ENCODE assay signal across 8 cellular contexts in the genomic region with DNA sequence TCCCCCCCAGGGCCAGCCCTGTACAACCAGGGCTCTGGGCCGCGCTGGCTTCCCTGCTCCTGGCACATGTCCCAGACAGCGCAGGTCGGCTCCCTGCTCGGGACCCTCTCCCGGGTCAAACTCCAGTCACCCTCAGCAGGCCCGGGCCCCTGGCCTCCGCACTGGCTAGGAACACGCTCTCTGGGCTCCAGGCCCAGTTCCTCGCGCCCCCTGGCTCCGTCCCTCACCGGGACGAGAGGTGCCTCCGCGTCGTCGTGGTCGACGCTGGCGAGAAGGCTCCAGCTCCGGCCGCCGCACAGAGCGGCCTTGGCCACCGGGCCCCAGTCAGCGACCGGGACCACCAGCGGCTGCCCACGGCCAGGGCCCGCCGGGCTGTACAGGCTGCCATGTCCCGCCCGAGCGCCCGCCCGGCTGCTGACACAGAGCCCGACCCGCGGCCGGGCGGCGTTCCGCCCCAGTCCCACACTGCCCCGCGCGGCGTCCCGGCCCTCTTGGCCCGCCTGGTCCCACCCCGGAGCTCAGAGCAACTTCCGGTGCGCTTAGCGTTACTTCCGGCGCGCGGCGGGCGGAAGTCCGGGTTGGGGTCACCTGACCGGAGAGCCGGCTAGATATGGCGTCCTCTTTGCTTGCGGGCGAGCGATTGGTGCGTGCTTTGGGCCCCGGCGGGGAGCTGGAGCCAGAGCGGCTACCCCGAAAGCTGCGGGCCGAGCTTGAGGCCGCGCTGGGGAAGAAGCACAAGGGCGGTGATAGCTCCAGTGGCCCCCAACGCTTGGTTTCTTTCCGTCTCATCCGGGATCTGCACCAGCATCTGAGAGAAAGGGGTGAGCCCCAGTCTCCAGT. TPM values are rescaled to one million over a fixed set of nuclear protein-coding genes. Genes with fewer than 3 reads are reported as not detected.
DNase-seq lines count a peak whose midpoint lies in the region; ATAC-seq lines count a peak whose summit lies in the region.

A gene with protein sequence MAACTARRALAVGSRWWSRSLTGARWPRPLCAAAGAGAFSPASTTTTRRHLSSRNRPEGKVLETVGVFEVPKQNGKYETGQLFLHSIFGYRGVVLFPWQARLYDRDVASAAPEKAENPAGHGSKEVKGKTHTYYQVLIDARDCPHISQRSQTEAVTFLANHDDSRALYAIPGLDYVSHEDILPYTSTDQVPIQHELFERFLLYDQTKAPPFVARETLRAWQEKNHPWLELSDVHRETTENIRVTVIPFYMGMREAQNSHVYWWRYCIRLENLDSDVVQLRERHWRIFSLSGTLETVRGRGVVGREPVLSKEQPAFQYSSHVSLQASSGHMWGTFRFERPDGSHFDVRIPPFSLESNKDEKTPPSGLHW (minus strand): TSS at position 467 of the 840 bp plus-strand sequence. CDS start 79 bp downstream, at position 388.

- H3K4me3 ChIP-seq in mesendoderm (ENCODE audit: low read length), result peak within 1 kb of the TSS; percentile 85

- no peaks in the 10 kb centered on the region for H3K27me3 ChIP-seq in mesendoderm (ENCODE audit: insufficient read depth, low read length, poor library complexity)

- H2BK5ac ChIP-seq in mesendoderm (ENCODE audit: low read length), result no peak within 1 kb of the TSS

- H3K27ac Mint-ChIP-seq in effector memory CD8-positive, alpha-beta T cell, result peak within 1 kb of the TSS; percentile 96

- no peaks in the 10 kb centered on the region for H3K9me3 Mint-ChIP-seq in effector memory CD8-positive, alpha-beta T cell

- peaks cover 18% of the 10 kb centered on the region for H3K79me1 ChIP-seq in mesendoderm (ENCODE audit: low read length)

- peak within 1 kb of the TSS; percentile 84 for H3K4ac ChIP-seq in mesendoderm (ENCODE audit: low read depth, low read length)

- H4K8ac ChIP-seq in mesendoderm (ENCODE audit: low read depth, low read length), result peak within 1 kb of the TSS; percentile 70

- peaks cover 12% of the 10 kb centered on the region for H3K36me3 ChIP-seq in mesendoderm (ENCODE audit: control insufficient read depth, insufficient read depth, low read length)

- H2BK15ac ChIP-seq in mesendoderm (replicated peaks; ENCODE audit: low read depth), result no peak within 1 kb of the TSS

- no CpG with 5 or more reads among the region's 80 CpGs for WGBS in mesendoderm (ENCODE audit: extremely low coverage, insufficient coverage, low lambda C conversion rate)

- H2AK5ac ChIP-seq in mesendoderm (ENCODE audit: low read length), result no peak within 1 kb of the TSS

- H4K5ac ChIP-seq in mesendoderm (ENCODE audit: low read length), result peak within 1 kb of the TSS; percentile 84

- DNase-seq in COLO829 (ENCODE audit: low spot score), result peak; percentile 85
- peak; percentile 92 for DNase-seq in HT1080 (ENCODE audit: low read depth)
- peak; percentile 95 for DNase-seq in NOMO-1 treated with dmso at 0.1 percent for 144 hours (lab: John Stamatoyannopoulos, UW; ENCODE audit: unreplicated experiment)
- peak; percentile 79 to 94 (median 93) for DNase-seq in activated CD8-positive, alpha-beta memory T cell treated with anti-CD3 and anti-CD28 coated beads for 48 hours (ENCODE audit: low read depth in 2 of 3, low spot score in 2 of 3)
- DNase-seq in effector memory CD8-positive, alpha-beta T cell, result peak; percentile 94 to 96 (median 94)
- DNase-seq in mesendoderm, result peak; percentile 97
- peak; percentile 94 for DNase-seq in stimulated activated CD8-positive, alpha-beta memory T cell treated with anti-CD3 and anti-CD28 coated beads, Interleukin-12 subunit alpha, Interleukin-12 subunit beta, amount 100 ng/mL, for 4 hours (ENCODE audit: low read depth)

- peaks cover 13% of the 10 kb centered on the region for H3K79me2 ChIP-seq in mesendoderm (ENCODE audit: control insufficient read depth, insufficient read depth, low read length)

- ATAC-seq in GM21360 (IDR thresholded peaks at IDR 0.05; ENCODE audit: unreplicated experiment), result peak; percentile 82
- ATAC-seq in effector memory CD8-positive, alpha-beta T cell (replicated peaks), result peak; percentile 98

- peaks cover 22% of the 10 kb centered on the region in 2 donors for H3K4me1 Mint-ChIP-seq in effector memory CD8-positive, alpha-beta T cell (ENCODE audit: low read depth in 2 of 2)

- no peak within 1 kb of the TSS for H3K23ac ChIP-seq in mesendoderm (ENCODE audit: low read length)

- H3K4me2 ChIP-seq in mesendoderm (ENCODE audit: low read length), result peak within 1 kb of the TSS; percentile 76

- no peaks in the 10 kb centered on the region for H3K27me3 Mint-ChIP-seq in effector memory CD8-positive, alpha-beta T cell

- peak within 1 kb of the TSS; percentile 91 to 94 for H3K4me3 Mint-ChIP-seq in effector memory CD8-positive, alpha-beta T cell

- peak within 1 kb of the TSS; percentile 96 for H3K56ac ChIP-seq in mesendoderm (ENCODE audit: low read length)

- peaks cover 5% of the 10 kb centered on the region for H3K4me1 ChIP-seq in mesendoderm (ENCODE audit: control insufficient read depth, low read depth, low read length)

- no peak within 1 kb of the TSS for H3K27ac ChIP-seq in mesendoderm (ENCODE audit: low read depth, low read length)

- peaks cover 46% of the 10 kb centered on the region for H3K36me3 Mint-ChIP-seq in effector memory CD8-positive, alpha-beta T cell (ENCODE audit: insufficient read depth)

- H3K18ac ChIP-seq in mesendoderm (ENCODE audit: low read length), result peak within 1 kb of the TSS; percentile 71

- H2BK120ac ChIP-seq in mesendoderm (ENCODE audit: low read depth, low read length), result no peak within 1 kb of the TSS

- H3K9ac ChIP-seq in mesendoderm (ENCODE audit: low read length), result peak within 1 kb of the TSS; percentile 93

RNA-seq across cellular contexts. Expression of the gene that starts here (rescaled TPM):
- 173 and 192 TPM in 2 replicates for total RNA-seq in HT1080 (2014; rRNA removed; shearing (Covaris generic))
- polyA plus RNA-seq in HT1080 (2015; cell fraction: cytosol; rRNA removed), result 128 and 137 TPM in 2 replicates
- polyA plus RNA-seq in HT1080 (2015; cell fraction: nucleus; rRNA removed), result 73.1 and 73.9 TPM in 2 replicates
- 70.0 TPM for polyA plus RNA-seq in mesendoderm (2013, experiment 1 of 2)
- polyA plus RNA-seq in mesendoderm (2013, experiment 2 of 2), result 71.5 TPM
